In the genomic region with DNA sequence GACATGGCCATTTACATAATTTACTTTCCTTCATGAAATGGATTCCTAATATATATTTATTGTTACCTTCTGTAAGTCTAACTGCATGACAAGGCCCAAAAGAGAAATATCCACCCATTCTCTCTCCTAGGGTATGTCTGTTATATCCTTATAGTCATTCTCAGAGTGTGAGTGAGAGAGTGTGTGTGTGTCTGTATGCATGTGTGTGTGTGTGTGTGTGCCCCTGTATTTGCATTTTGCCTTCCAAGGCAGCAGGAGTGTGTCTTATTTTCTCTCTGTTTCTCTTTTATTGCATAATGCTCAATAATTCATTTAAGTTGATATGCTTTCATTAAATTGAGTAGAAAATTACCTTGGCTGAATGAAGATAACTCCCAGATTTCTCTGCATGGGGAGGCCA, we compare ENCODE assay signal across 17 cellular contexts.
"Had no signal": no experiment of that assay in that cellular context is flagged by ENCODE, and none has a peak within 500 bp of the region (broad histone marks: within the 10 kb centered on the region; RNA-seq: fewer than 3 reads in every experiment).

No MANE protein-coding gene starts in this region.

- H3K36me3 ChIP-seq: left ventricle myocardium inferior, lower lobe of right lung, tibial nerve, upper lobe of right lung, vagina had no signal

- H3K4me3 ChIP-seq: left ventricle myocardium inferior, lower lobe of right lung, skin epidermis, tibial nerve, upper lobe of right lung, vagina had no signal

- ATAC-seq: foreskin keratinocyte, lower lobe of right lung, sciatic nerve, upper lobe of right lung had no signal

- H3K4me1 ChIP-seq: foreskin keratinocyte, left ventricle myocardium inferior, lower lobe of right lung, tibial nerve had no signal

- H3K9me3 ChIP-seq: left ventricle myocardium inferior, lower lobe of right lung, tibial nerve, upper lobe of right lung, vagina had no signal

- H3K27me3 ChIP-seq: foreskin keratinocyte, tibial nerve, upper lobe of right lung, vagina had no signal

- DNase-seq: erythroblast; foreskin keratinocyte; kidney; left cardiac atrium; left ventricle myocardium inferior; lower lobe of right lung; mesenchymal stem cell; naive B cell; posterior cingulate gyrus; stimulated activated CD4-positive, alpha-beta T cell treated with anti-CD3 and anti-CD28 coated beads, Interleukin-12 subunit alpha, Interleukin-12 subunit beta, amount 100 ng/mL, for 4 hours; stimulated activated CD4-positive, alpha-beta T cell treated with anti-CD3 and anti-CD28 coated beads, Interleukin-2, amount 100 ng/mL, for 48 hours; stimulated activated naive CD4-positive, alpha-beta T cell treated with Interleukin-2 at 50 U/mL for 16 hours; upper lobe of right lung had no signal

- H3K27ac ChIP-seq: foreskin keratinocyte, left ventricle myocardium inferior, lower lobe of right lung, tibial nerve, upper lobe of right lung had no signal
